In the genomic region with DNA sequence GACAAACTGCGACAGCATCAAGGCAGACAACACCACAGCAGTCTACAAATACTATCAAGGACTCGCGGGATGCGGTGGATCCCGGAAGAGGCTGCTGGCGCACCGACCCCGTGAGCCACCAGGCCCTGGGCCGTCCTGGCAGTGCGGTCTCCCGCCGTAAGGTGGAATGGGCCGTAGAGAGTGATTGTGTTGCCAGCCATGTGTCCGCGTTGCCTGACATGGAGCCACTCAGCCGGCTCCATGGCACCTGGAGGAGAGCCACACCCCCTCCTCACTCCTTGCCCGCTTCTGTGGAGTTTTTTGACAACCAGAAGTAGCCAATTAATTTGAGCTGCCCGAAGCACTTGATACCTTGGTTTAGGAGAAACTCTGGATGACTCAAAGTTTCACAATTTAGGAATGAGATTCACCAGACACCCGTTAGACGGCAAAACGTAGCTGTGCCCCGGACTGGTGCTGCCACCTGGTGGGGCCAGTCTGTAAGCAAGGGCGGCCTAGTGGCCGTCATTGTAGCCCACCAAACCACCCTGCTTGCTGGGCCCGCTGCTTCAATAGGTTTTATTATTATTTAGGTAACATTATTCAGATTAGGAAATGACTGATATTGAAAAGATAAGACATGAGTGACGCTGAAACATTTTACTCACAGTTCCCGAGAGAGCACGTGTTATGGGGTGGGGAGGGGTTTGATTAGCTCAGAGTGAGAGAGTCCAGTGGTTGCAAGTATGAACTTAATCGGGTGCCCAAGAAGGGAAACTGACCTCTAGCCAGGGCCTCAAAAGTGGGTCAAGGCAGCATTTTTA, we compare ENCODE assay signal across 8 cellular contexts. TPM values are rescaled to one million over a fixed set of nuclear protein-coding genes. Genes with fewer than 3 reads are reported as not detected.
DNase-seq lines count a peak whose midpoint lies in the region; ATAC-seq and TF ChIP-seq lines count a peak whose summit lies in the region.

No MANE protein-coding gene starts in this region.

- no peaks in the 10 kb centered on the region for H3K36me3 Mint-ChIP-seq in WTC11

- POLR2A ChIA-PET in WTC11 (lab: Charles Lee), result interaction anchor here (0.6 to 0.7 kb wide), 3 partner anchors 21 to 148 kb away, joined by 3 read pairs; no protein-coding TSS in a partner anchor

- DNase-seq in SIG-M5 treated with dmso at 0.1 percent for 504 hours (lab: John Stamatoyannopoulos, UW; ENCODE audit: unreplicated experiment), result peak; percentile 54
- DNase-seq in SIG-M5 (lab: John Stamatoyannopoulos, UW), result no peak
- peak; percentile 51 for DNase-seq in NCI-H146 treated with DMSO at 0.1 percent for 48 hours (lab: John Stamatoyannopoulos, UW; ENCODE audit: unreplicated experiment)
- DNase-seq in WTC11 (ENCODE audit: low spot score), result peak; percentile 83
- DNase-seq in breast epithelium (ENCODE audit: low spot score in 2 of 2), result peak; percentile 42 to 77
- peak; percentile 92 for DNase-seq in islet precursor cell
- DNase-seq in stimulated activated CD4-positive, alpha-beta T cell treated with anti-CD3 and anti-CD28 coated beads, Interleukin-2, amount 100 ng/mL, for 24 hours, result peak; percentile 77 to 81

- peak overlapping the region; percentile 71 for H3K4me3 Mint-ChIP-seq in WTC11

- no peak for TF ChIP-seq POLR2A in breast epithelium (IDR thresholded peaks at IDR 0.05)

- no peak overlapping the region for H3K27ac Mint-ChIP-seq in WTC11

- peaks cover 20% of the 10 kb centered on the region for H3K4me1 Mint-ChIP-seq in WTC11

- H3K4me3 ChIP-seq in breast epithelium, result peak overlapping the region in 1 of 3 donors; percentile 48

- no peaks in the 10 kb centered on the region for H3K4me1 ChIP-seq in breast epithelium

- no peaks in the 10 kb centered on the region for H3K36me3 ChIP-seq in breast epithelium

- H3K27ac ChIP-seq in breast epithelium, result no peak overlapping the region

- peaks cover 39% of the 10 kb centered on the region for H3K27me3 Mint-ChIP-seq in WTC11 (ENCODE audit: low read depth)

- H3K9me3 Mint-ChIP-seq in WTC11, result 0 out of 2 replicates have a peak, but pooled peaks cover 7% of the 10 kb centered on the region

- no peaks in the 10 kb centered on the region for H3K9me3 ChIP-seq in breast epithelium

- CTCF ChIA-PET in WTC11 (lab: Charles Lee), result interaction anchor here (0.6 to 4.4 kb wide), 12 partner anchors 10 to 397 kb away, joined by 3 to 65 read pairs (median 4); partner anchors contain the start of genes IMP4 and SMPD4

- TF ChIP-seq CTCF in WTC11 (IDR thresholded peaks at IDR 0.05) (peak; percentile 89), breast epithelium (IDR thresholded peaks at IDR 0.05) (peak; percentile 57 to 88 (median 79))

- ATAC-seq in HG02678 (IDR thresholded peaks at IDR 0.05; ENCODE audit: unreplicated experiment), result peak; percentile 67
- ATAC-seq in WTC11, result peak; percentile 71

- no peaks in the 10 kb centered on the region for H3K27me3 ChIP-seq in breast epithelium

- intact Hi-C loops in breast epithelium (cut with DNase I; ENCODE audit: low total_unique reads), result no loop called here

TF ChIP-seq in WTC11, 78 proteins besides CTCF, POLR2A, EP300 and RAD21:
- no peak for TF ChIP-seq ZNF138 (CRISPR knock-in tag; conservative IDR thresholded peaks at IDR 0.05)
- no peak for TF ChIP-seq ZBTB21 (CRISPR knock-in tag; IDR thresholded peaks at IDR 0.05; ENCODE audit: borderline replicate concordance)
- TF ChIP-seq NR3C1 (CRISPR knock-in tag; conservative IDR thresholded peaks at IDR 0.05; ENCODE audit: low read depth), result no peak
- no peak for TF ChIP-seq ZNF317 (CRISPR knock-in tag; IDR thresholded peaks at IDR 0.05; ENCODE audit: borderline replicate concordance, low read depth)
- TF ChIP-seq, protein P1, sequence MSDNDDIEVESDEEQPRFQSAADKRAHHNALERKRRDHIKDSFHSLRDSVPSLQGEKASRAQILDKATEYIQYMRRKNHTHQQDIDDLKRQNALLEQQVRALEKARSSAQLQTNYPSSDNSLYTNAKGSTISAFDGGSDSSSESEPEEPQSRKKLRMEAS (CRISPR knock-in tag; IDR thresholded peaks at IDR 0.05), result peak; percentile 67; the same call in 1 of the 2 replicates
- no peak for TF ChIP-seq ZNF532 (CRISPR knock-in tag; IDR thresholded peaks at IDR 0.05; ENCODE audit: borderline replicate concordance)
- TF ChIP-seq TCF7 (CRISPR knock-in tag; IDR thresholded peaks at IDR 0.05; ENCODE audit: low read depth), result no peak

RNA-seq across cellular contexts. Expression of gene IMP4, which starts 10.2 kb away (rescaled TPM):
- total RNA-seq in WTC11 (2021) (80.4 to 89.2 TPM (median 85.2 TPM) in 3 replicates), breast epithelium (100 to 1,000 TPM in 2 of 3 donors, 10 to 100 TPM in 1; 94.7 to 114 (median 113) TPM)

RNA-seq across cellular contexts. Expression of gene PTPN18, which starts 23.4 kb away (rescaled TPM):
- total RNA-seq in WTC11 (2021), result 15.7 to 21.8 TPM (median 21.0 TPM) in 3 replicates
- 10 to 100 TPM; 50.8 to 77.1 (median 54.3) TPM for total RNA-seq in breast epithelium
